ENCODE assay signal across 10 cellular contexts in the genomic region with DNA sequence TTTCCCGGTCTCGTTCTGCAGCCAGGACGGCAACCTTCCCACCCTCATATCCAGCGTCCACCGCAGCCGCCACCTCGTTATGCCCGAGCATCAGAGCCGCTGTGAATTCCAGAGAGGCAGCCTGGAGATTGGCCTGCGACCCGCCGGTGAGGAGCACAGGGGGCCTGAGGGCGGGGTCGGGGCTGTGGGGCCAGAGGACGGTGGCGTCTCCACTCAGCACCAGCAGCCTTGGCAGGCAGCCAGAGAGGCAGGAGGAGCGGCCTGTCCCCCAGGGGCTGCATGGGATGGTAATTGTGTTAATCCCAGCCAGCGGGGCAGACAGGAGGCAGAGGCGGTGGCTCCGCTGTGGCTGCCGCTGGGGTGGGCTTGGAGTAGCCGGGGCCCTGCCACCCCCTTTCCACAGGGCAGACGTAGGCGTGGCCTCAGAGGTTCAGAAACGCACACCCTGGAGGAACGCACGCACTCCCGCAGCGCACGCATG. TPM values are rescaled to one million over a fixed set of nuclear protein-coding genes. Genes with fewer than 3 reads are reported as not detected.
A peak's percentile ranks its signal among the peaks of the same experiment; 100 is the strongest.
DNase-seq lines count a peak whose midpoint lies in the region; ATAC-seq, FAIRE-seq and TF ChIP-seq lines count a peak whose summit lies in the region.
"Had no signal": no experiment of that assay in that cellular context is flagged by ENCODE, and none has a peak within 500 bp of the region (broad histone marks: within the 10 kb centered on the region; RNA-seq: fewer than 3 reads in every experiment).

No MANE protein-coding gene starts in this region.

- in situ Hi-C loops in K562 (cut with MboI), result no loop called here

- H2AFZ ChIP-seq in K562 (ENCODE audit: low read depth, low read length), result no peak overlapping the region

- peaks cover 14 to 77% of the 10 kb centered on the region in 2 experiments for H3K4me1 ChIP-seq in K562 (replicated peaks in 1 of 2; ENCODE audit: control insufficient read depth in 2 of 2, insufficient read depth in 2 of 2, low read length in 2 of 2)

- DNase-seq in D341Med (ENCODE audit: low spot score) (peak; percentile 84), NCI-H1417 (lab: John Stamatoyannopoulos, UW) (peak; percentile 90 to 96 (median 94)), K562 (ENCODE audit: extremely low read depth in 1 of 4, low spot score in 3 of 4) (peak; percentile 65 to 74 (median 68)), T-helper 2 cell (no peak)
- DNase-seq: NK-92 treated with Interleukin-12 subunit alpha and Interleukin-12 subunit beta, amount 100 ng/mL, for 24 hours had no signal

- no peak for TF ChIP-seq RAD21 in K562 (CRISPR knock-in tag; conservative IDR thresholded peaks at IDR 0.05 in 1 of 2, IDR thresholded peaks at IDR 0.05 in 1 of 2)

- no peak for TF ChIP-seq CTCF in K562 (IDR thresholded peaks at IDR 0.05 in 2 of 3, conservative IDR thresholded peaks at IDR 0.05 in 1 of 3; ENCODE audit: insufficient read depth in 2 of 3, low read depth in 1 of 3, low read length in 3 of 3)

- TF ChIP-seq POLR2A in K562 (conservative IDR thresholded peaks at IDR 0.05), result no peak

- no peak overlapping the region for H3K4me3 ChIP-seq in K562

- no peak overlapping the region for H3K27ac ChIP-seq in K562 (ENCODE audit: extremely low read depth, low read depth, low read length)
- H3K27ac ChIP-seq: C4-2B, HL-60 had no signal

- H3K79me2 ChIP-seq in K562 (ENCODE audit: control insufficient read depth, insufficient read depth, low read length), result no peaks in the 10 kb centered on the region

- peak; percentile 71 for FAIRE-seq in K562 (lab: Jason Lieb, UNC)

- CTCF ChIA-PET in K562 (lab: Yijun Ruan, JAX; ENCODE audit: low intra/inter-chr PET ratio), result no interaction called here

- peaks cover 14% of the 10 kb centered on the region for H4K20me1 ChIP-seq in K562 (replicated peaks; ENCODE audit: control insufficient read depth, insufficient read depth, low read length)

- ATAC-seq in K562 (no peak), GM19035 (IDR thresholded peaks at IDR 0.05; ENCODE audit: unreplicated experiment) (no peak), GM21576 (IDR thresholded peaks at IDR 0.05; ENCODE audit: unreplicated experiment) (no peak)

- no peak overlapping the region for H3K9ac ChIP-seq in K562 (ENCODE audit: insufficient read depth in 1 of 2, low read depth in 2 of 2, low read length in 2 of 2)

- no peaks in the 10 kb centered on the region for H3K36me3 ChIP-seq in K562 (ENCODE audit: control insufficient read depth, insufficient read depth, low read length)

- no TSS peak for BruUV-seq in K562 (replicated peaks; lab: Mats Ljungman, UMichigan)

- H3K9me3 ChIP-seq in K562 (replicated peaks; ENCODE audit: control insufficient read depth, insufficient read depth, low read depth, low read length), result no peaks in the 10 kb centered on the region

- peaks cover 11 to 41% of the 10 kb centered on the region in 2 experiments; a peak in 4 of 5 replicates for H3K27me3 ChIP-seq in K562 (ENCODE audit: control insufficient read depth in 2 of 2, insufficient read depth in 2 of 2, low read length in 2 of 2)

- 2% methylated on average over 29 of the region's 30 CpGs for WGBS in K562 (ENCODE audit: insufficient coverage, low coverage, missing lambda C conversion rate)

- TF ChIP-seq EP300 in K562 (IDR thresholded peaks at IDR 0.05; ENCODE audit: low read length), result no peak

- no peaks in the 10 kb centered on the region for H3K9me1 ChIP-seq in K562 (ENCODE audit: control insufficient read depth, insufficient read depth, low read length)

- no peak overlapping the region for H3K4me2 ChIP-seq in K562 (ENCODE audit: insufficient read depth, low read length)

- intact Hi-C loops in K562 (cut with micrococcal nuclease), result no loop called here

- POLR2A ChIA-PET in K562 (lab: Yijun Ruan, JAX), result interaction anchor here (0.6 to 1.0 kb wide), 2 partner anchors 10 to 19 kb away, joined by 4 read pairs; no protein-coding TSS in a partner anchor

RNA-seq across cellular contexts. Expression of a gene that starts 12.1 kb away (rescaled TPM):
- 0.42 and 1.3 TPM in 2 replicates for total RNA-seq in K562 (2011; cell fraction: chromatin; rRNA removed; ENCODE audit: low replicate concordance)
- total RNA-seq in K562 (2011; cell fraction: nucleolus; rRNA removed), result 1.2 and 1.8 TPM in 2 replicates
- total RNA-seq in K562 (2011; cell fraction: nucleoplasm; rRNA removed), result 0.31 and 0.44 TPM in 2 replicates
- total RNA-seq in K562 (2014; rRNA removed), result 0.41 and 0.82 TPM in 2 replicates
- 0.07 TPM in 1 of 2 replicates, not detected in the other for total RNA-seq in K562 (2014; rRNA removed; fragmentation: Illumina TruSeq; extraction: Trizol)
- total RNA-seq in K562 (2015; rRNA removed; fragmentation: Illumina TruSeq; extraction: Trizol), result 0.11 and 0.26 TPM in 2 replicates
- total RNA-seq in K562 (2021), result 0.38 and 0.49 TPM in 2 replicates
- polyA plus RNA-seq in K562 (2011; rRNA removed), result 0.24 and 0.31 TPM in 2 replicates
- 0.37 and 0.73 TPM in 2 replicates for polyA plus RNA-seq in K562 (2011; cell fraction: cytosol; rRNA removed)
- polyA plus RNA-seq in K562 (2011; cell fraction: nucleus; rRNA removed), result 1.6 and 3.1 TPM in 2 replicates
- polyA plus RNA-seq in K562 (2012), result 0.36 and 0.64 TPM in 2 replicates
- not detected in 2 replicates for polyA plus RNA-seq in K562 (2014; fragmentation: Illumina TruSeq; extraction: Trizol)
- under 1 TPM in 1 of 2 experiments, not detected in 1; 0.08 TPM for polyA plus RNA-seq in K562 (2014; fragmentation: Nextera tagmentation; extraction: Ambion mirVana)
- 0.07 and 0.32 TPM in 2 replicates for polyA plus RNA-seq in K562 (2014; rRNA removed)
- not detected in 2 replicates for polyA minus RNA-seq in K562 (2011; rRNA and poly(A)+ RNA removed)
- 1.3 and 3.5 TPM in 2 replicates for polyA minus RNA-seq in K562 (2011; cell fraction: cytosol; rRNA and poly(A)+ RNA removed)
- 0.94 and 1.6 TPM in 2 replicates for polyA minus RNA-seq in K562 (2011; cell fraction: nucleus; rRNA and poly(A)+ RNA removed)

RNA-seq across cellular contexts. Expression of a gene that starts 23.3 kb away (rescaled TPM):
- total RNA-seq in K562 (2011; cell fraction: chromatin; rRNA removed; ENCODE audit: low replicate concordance), result 185 and 348 TPM in 2 replicates
- total RNA-seq in K562 (2011; cell fraction: nucleolus; rRNA removed), result 202 and 208 TPM in 2 replicates
- 191 and 196 TPM in 2 replicates for total RNA-seq in K562 (2011; cell fraction: nucleoplasm; rRNA removed)
- total RNA-seq in K562 (2014; rRNA removed) (363 and 418 TPM in 2 replicates), K562 (2014; rRNA removed; fragmentation: Illumina TruSeq; extraction: Trizol) (111 and 128 TPM in 2 replicates), K562 (2015; rRNA removed; fragmentation: Illumina TruSeq; extraction: Trizol) (214 and 216 TPM in 2 replicates), K562 (2021) (407 and 410 TPM in 2 replicates)
- polyA plus RNA-seq in K562 (2011; rRNA removed) (86.6 and 118 TPM in 2 replicates), K562 (2014; fragmentation: Illumina TruSeq; extraction: Trizol) (200 and 279 TPM in 2 replicates), K562 (2014; fragmentation: Nextera tagmentation; extraction: Ambion mirVana) (1 to 10 TPM; 4.0 to 9.7 TPM), K562 (2014; rRNA removed) (260 and 299 TPM in 2 replicates)
- polyA plus RNA-seq in K562 (2011; cell fraction: cytosol; rRNA removed), result 166 and 242 TPM in 2 replicates
- polyA plus RNA-seq in K562 (2011; cell fraction: nucleus; rRNA removed), result 153 and 201 TPM in 2 replicates
- 162 and 252 TPM in 2 replicates for polyA plus RNA-seq in K562 (2012)
- 113 and 170 TPM in 2 replicates for polyA minus RNA-seq in K562 (2011; rRNA and poly(A)+ RNA removed)
- polyA minus RNA-seq in K562 (2011; cell fraction: cytosol; rRNA and poly(A)+ RNA removed), result 169 and 187 TPM in 2 replicates
- 36.1 and 52.3 TPM in 2 replicates for polyA minus RNA-seq in K562 (2011; cell fraction: nucleus; rRNA and poly(A)+ RNA removed)

RNA-seq across cellular contexts. Expression of a gene that starts 24.6 kb away (rescaled TPM):
- total RNA-seq in K562 (2011; cell fraction: chromatin; rRNA removed; ENCODE audit: low replicate concordance), result 105 and 413 TPM in 2 replicates
- total RNA-seq in K562 (2011; cell fraction: nucleolus; rRNA removed), result 347 and 361 TPM in 2 replicates
- 167 and 188 TPM in 2 replicates for total RNA-seq in K562 (2011; cell fraction: nucleoplasm; rRNA removed)
- 30.7 and 30.8 TPM in 2 replicates for total RNA-seq in K562 (2014; rRNA removed)
- total RNA-seq in K562 (2014; rRNA removed; fragmentation: Illumina TruSeq; extraction: Trizol), result 1.5 and 2.9 TPM in 2 replicates
- 13.0 and 16.3 TPM in 2 replicates for total RNA-seq in K562 (2015; rRNA removed; fragmentation: Illumina TruSeq; extraction: Trizol)
- 58.1 and 71.4 TPM in 2 replicates for total RNA-seq in K562 (2021)
- 18.6 and 49.7 TPM in 2 replicates for polyA plus RNA-seq in K562 (2011; rRNA removed)
- 22.8 and 35.9 TPM in 2 replicates for polyA plus RNA-seq in K562 (2011; cell fraction: cytosol; rRNA removed)
- polyA plus RNA-seq in K562 (2011; cell fraction: nucleus; rRNA removed), result 819 and 946 TPM in 2 replicates
- 31.2 and 45.6 TPM in 2 replicates for polyA plus RNA-seq in K562 (2012)
- polyA plus RNA-seq in K562 (2014; fragmentation: Illumina TruSeq; extraction: Trizol), result 7.2 and 22.1 TPM in 2 replicates
- polyA plus RNA-seq in K562 (2014; fragmentation: Nextera tagmentation; extraction: Ambion mirVana), result under 1 TPM; 0.14 to 0.55 TPM
- 67.3 and 84.8 TPM in 2 replicates for polyA plus RNA-seq in K562 (2014; rRNA removed)
- polyA minus RNA-seq in K562 (2011; rRNA and poly(A)+ RNA removed), result 3.4 and 5.1 TPM in 2 replicates
- 8.9 and 14.1 TPM in 2 replicates for polyA minus RNA-seq in K562 (2011; cell fraction: cytosol; rRNA and poly(A)+ RNA removed)
- 72.0 and 97.5 TPM in 2 replicates for polyA minus RNA-seq in K562 (2011; cell fraction: nucleus; rRNA and poly(A)+ RNA removed)

RNA-seq across cellular contexts. Expression of a gene that starts 30.5 kb away (rescaled TPM):
- total RNA-seq in K562 (2011; cell fraction: chromatin; rRNA removed; ENCODE audit: low replicate concordance), result 0.99 and 3.5 TPM in 2 replicates
- 1.2 and 2.6 TPM in 2 replicates for total RNA-seq in K562 (2011; cell fraction: nucleolus; rRNA removed)
- 0.88 and 1.6 TPM in 2 replicates for total RNA-seq in K562 (2011; cell fraction: nucleoplasm; rRNA removed)
- total RNA-seq in K562 (2014; rRNA removed) (0.09 and 0.69 TPM in 2 replicates), K562 (2014; rRNA removed; fragmentation: Illumina TruSeq; extraction: Trizol) (0.07 TPM in 1 of 2 replicates, not detected in the other), K562 (2015; rRNA removed; fragmentation: Illumina TruSeq; extraction: Trizol) (0.11 and 0.18 TPM in 2 replicates), K562 (2021) (1.2 and 1.5 TPM in 2 replicates)
- polyA plus RNA-seq in K562 (2011; rRNA removed) (0.13 and 0.34 TPM in 2 replicates), K562 (2014; fragmentation: Illumina TruSeq; extraction: Trizol) (0.13 and 0.69 TPM in 2 replicates), K562 (2014; fragmentation: Nextera tagmentation; extraction: Ambion mirVana) (not detected), K562 (2014; rRNA removed) (0.52 and 0.80 TPM in 2 replicates)
- polyA plus RNA-seq in K562 (2011; cell fraction: cytosol; rRNA removed), result 0.12 and 0.37 TPM in 2 replicates
- 2.6 and 3.6 TPM in 2 replicates for polyA plus RNA-seq in K562 (2011; cell fraction: nucleus; rRNA removed)
- polyA plus RNA-seq in K562 (2012), result 0.47 and 1.4 TPM in 2 replicates
- not detected in 2 replicates for polyA minus RNA-seq in K562 (2011; rRNA and poly(A)+ RNA removed)
- polyA minus RNA-seq in K562 (2011; cell fraction: cytosol; rRNA and poly(A)+ RNA removed), result 0.55 TPM in 1 of 2 replicates, not detected in the other
- polyA minus RNA-seq in K562 (2011; cell fraction: nucleus; rRNA and poly(A)+ RNA removed), result 1.3 and 1.8 TPM in 2 replicates

RNA-seq across cellular contexts. Expression of a gene that starts 46.1 kb away (rescaled TPM):
- total RNA-seq in K562 (2011; cell fraction: chromatin; rRNA removed; ENCODE audit: low replicate concordance), result 0.30 and 1.0 TPM in 2 replicates
- 0.39 and 0.67 TPM in 2 replicates for total RNA-seq in K562 (2011; cell fraction: nucleolus; rRNA removed)
- 0.23 and 0.29 TPM in 2 replicates for total RNA-seq in K562 (2011; cell fraction: nucleoplasm; rRNA removed)
- total RNA-seq in K562 (2014; rRNA removed), result not detected in 2 replicates
- total RNA-seq in K562 (2014; rRNA removed; fragmentation: Illumina TruSeq; extraction: Trizol), result not detected in 2 replicates
- total RNA-seq in K562 (2015; rRNA removed; fragmentation: Illumina TruSeq; extraction: Trizol), result not detected in 2 replicates
- not detected in 2 replicates for total RNA-seq in K562 (2021)
- polyA plus RNA-seq in K562 (2011; rRNA removed), result 0.04 TPM in 1 of 2 replicates, not detected in the other
- polyA plus RNA-seq in K562 (2011; cell fraction: cytosol; rRNA removed), result 0.06 TPM in 1 of 2 replicates, not detected in the other
- 0.18 and 0.25 TPM in 2 replicates for polyA plus RNA-seq in K562 (2011; cell fraction: nucleus; rRNA removed)
- polyA plus RNA-seq in K562 (2012), result 0.46 and 0.48 TPM in 2 replicates
- not detected in 2 replicates for polyA plus RNA-seq in K562 (2014; fragmentation: Illumina TruSeq; extraction: Trizol)
- polyA plus RNA-seq in K562 (2014; fragmentation: Nextera tagmentation; extraction: Ambion mirVana), result not detected
- polyA plus RNA-seq in K562 (2014; rRNA removed), result not detected in 2 replicates
- polyA minus RNA-seq in K562 (2011; rRNA and poly(A)+ RNA removed), result not detected in 2 replicates
- not detected in 2 replicates for polyA minus RNA-seq in K562 (2011; cell fraction: cytosol; rRNA and poly(A)+ RNA removed)
- 0.33 TPM in 1 of 2 replicates, not detected in the other for polyA minus RNA-seq in K562 (2011; cell fraction: nucleus; rRNA and poly(A)+ RNA removed)
- total RNA-seq: dermis microvascular lymphatic vessel endothelial cell had no signal

Comparison
In these comparisons a context has a peak if more than half of its experiments do, and no peak if none do; other contexts are left out.
1. DNase-seq: peak in D341Med (single experiment), NCI-H1417 (3 of 3) and K562 (4 of 4); none in T-helper 2 cell (0 of 5).